In genomic region chr7:138116156-138116555, GRCh38 we compare ENCODE assay signal across 16 cellular contexts. TPM values are rescaled to one million over a fixed set of nuclear protein-coding genes. Genes with fewer than 3 reads are reported as not detected.
DNase-seq lines count a peak whose midpoint lies in the region; ATAC-seq and TF ChIP-seq lines count a peak whose summit lies in the region.
"Had no signal": no experiment of that assay in that cellular context is flagged by ENCODE, and none has a peak within 500 bp of the region (broad histone marks: within the 10 kb centered on the region; RNA-seq: fewer than 3 reads in every experiment).

No MANE protein-coding gene starts in this region.

- CTCF ChIA-PET in mammary epithelial cell (lab: Charles Lee; ENCODE audit: low non-redundant PET) = no interaction called here

- H3K9me3 Mint-ChIP-seq in stimulated activated naive CD8-positive, alpha-beta T cell treated with anti-CD3 and anti-CD28 coated beads, Interleukin-15, amount 100 ng/mL, for 72 hours = no peaks in the 10 kb centered on the region
- H3K9me3 Mint-ChIP-seq: activated CD8-positive, alpha-beta T cell treated with anti-CD3 and anti-CD28 coated beads for 36 hours; CD4-positive, alpha-beta T cell had no signal

- H3K27ac ChIP-seq in mammary epithelial cell (ENCODE audit: insufficient read depth, low read depth, low read length) (no peak overlapping the region), mesenchymal stem cell (ENCODE audit: low read length, poor library complexity, severe bottlenecking) (peak overlapping the region; percentile 26), left ventricle myocardium inferior (replicated peaks) (no peak overlapping the region)
- H3K27ac ChIP-seq: cardiac muscle cell, right atrium auricular region had no signal

- no peak overlapping the region for H2BK5ac ChIP-seq in mesenchymal stem cell (ENCODE audit: low read depth, low read length, poor library complexity, severe bottlenecking)

- H3K4me3 ChIP-seq in mammary epithelial cell (replicated peaks in 1 of 3; ENCODE audit: insufficient read depth in 1 of 3, low read depth in 2 of 3, low read length in 3 of 3) (no peak overlapping the region), mesenchymal stem cell (ENCODE audit: insufficient read depth in 1 of 2, low read depth in 1 of 2, low read length in 2 of 2) (no peak overlapping the region), left ventricle myocardium inferior (no peak overlapping the region)
- H3K4me3 ChIP-seq: cardiac muscle cell, right atrium auricular region had no signal

- no peak overlapping the region for H3K18ac ChIP-seq in mesenchymal stem cell (ENCODE audit: low read depth in 1 of 2, low read length in 2 of 2)

- no peak overlapping the region for H3K4ac ChIP-seq in mesenchymal stem cell (ENCODE audit: low read depth in 1 of 2, low read length in 2 of 2)

- in situ Hi-C loops in mammary epithelial cell (cut with MboI; ENCODE audit: low sequenced_read_pairs in 2 of 2) = no loop called here

- intact Hi-C loops in mammary epithelial cell (cut with micrococcal nuclease) = no loop called here
- intact Hi-C loops in left ventricle myocardium inferior (cut with micrococcal nuclease) = no loop called here

- H3K9me3 ChIP-seq in mammary epithelial cell (replicated peaks; ENCODE audit: insufficient read depth, low read length) = no peaks in the 10 kb centered on the region
- no peaks in the 10 kb centered on the region for H3K9me3 ChIP-seq in mesenchymal stem cell (ENCODE audit: control insufficient read depth, low read length)
- no peaks in the 10 kb centered on the region for H3K9me3 ChIP-seq in left ventricle myocardium inferior (replicated peaks)
- H3K9me3 ChIP-seq: right atrium auricular region had no signal

- no peaks in the 10 kb centered on the region for H3K79me2 ChIP-seq in mammary epithelial cell (ENCODE audit: insufficient read depth, low read length)

- H3K4me1 ChIP-seq in mammary epithelial cell (ENCODE audit: insufficient read depth, low read length) (no peaks in the 10 kb centered on the region), mesenchymal stem cell (ENCODE audit: control insufficient read depth, insufficient read depth, low read depth, low read length) (peaks cover 3% of the 10 kb centered on the region), left ventricle myocardium inferior (no peaks in the 10 kb centered on the region)
- H3K4me1 ChIP-seq: right atrium auricular region had no signal

- peak; percentile 65 for DNase-seq in Daoy (ENCODE audit: low read depth)
- peak; percentile 86 for DNase-seq in M059J (ENCODE audit: low read depth)
- DNase-seq in mammary epithelial cell = peak; percentile 69
- DNase-seq in mesenchymal stem cell = peak; percentile 72
- no peak for DNase-seq in left ventricle myocardium inferior
- DNase-seq in stimulated activated naive CD8-positive, alpha-beta T cell treated with anti-CD3 and anti-CD28 coated beads, Interleukin-15, amount 100 ng/mL, for 72 hours = no peak
- DNase-seq in stimulated activated naive CD4-positive, alpha-beta T cell (lab: John Stamatoyannopoulos, UW) = no peak
- no peak for DNase-seq in activated CD8-positive, alpha-beta memory T cell treated with anti-CD3 and anti-CD28 coated beads, Interleukin-2, amount 50 U/mL, for 48 hours
- DNase-seq: activated CD8-positive, alpha-beta T cell treated with anti-CD3 and anti-CD28 coated beads for 36 hours; activated effector memory CD4-positive, alpha-beta T cell treated with Interleukin-2 at 50 U/mL for 16 hours; CD4-positive, alpha-beta T cell; NCI-H345 had no signal

- no peaks in the 10 kb centered on the region for H3K4me1 Mint-ChIP-seq in stimulated activated naive CD8-positive, alpha-beta T cell treated with anti-CD3 and anti-CD28 coated beads, Interleukin-15, amount 100 ng/mL, for 72 hours

- no peaks in the 10 kb centered on the region for H3K79me1 ChIP-seq in mesenchymal stem cell (replicated peaks; ENCODE audit: low read length, poor library complexity, severe bottlenecking)

- H3K23ac ChIP-seq in mesenchymal stem cell (ENCODE audit: low read length in 2 of 2) = no peak overlapping the region

- no peak overlapping the region for H4K91ac ChIP-seq in mesenchymal stem cell (ENCODE audit: low read length)

- no TSS peak for BruUV-seq in mammary epithelial cell (replicated peaks; lab: Mats Ljungman, UMichigan)

- no CpG with 5 or more reads among the region's 1 CpG for WGBS in mammary epithelial cell (ENCODE audit: low coverage, missing lambda C conversion rate)
- WGBS in mesenchymal stem cell = 10% methylated on average over 1 of the region's 1 CpG

- peaks cover 8% of the 10 kb centered on the region for H3K27me3 Mint-ChIP-seq in stimulated activated naive CD8-positive, alpha-beta T cell treated with anti-CD3 and anti-CD28 coated beads, Interleukin-15, amount 100 ng/mL, for 72 hours

- no peak overlapping the region for H3K27ac Mint-ChIP-seq in stimulated activated naive CD8-positive, alpha-beta T cell treated with anti-CD3 and anti-CD28 coated beads, Interleukin-15, amount 100 ng/mL, for 72 hours
- H3K27ac Mint-ChIP-seq: activated CD8-positive, alpha-beta T cell treated with anti-CD3 and anti-CD28 coated beads for 36 hours; CD4-positive, alpha-beta T cell had no signal

- dilution Hi-C loops in mammary epithelial cell (cut with HindIII; ENCODE audit: low sequenced_read_pairs) = no loop called here

- H3K4me2 ChIP-seq in mammary epithelial cell (ENCODE audit: insufficient read depth, low read depth, low read length) = no peak overlapping the region
- no peak overlapping the region for H3K4me2 ChIP-seq in mesenchymal stem cell (ENCODE audit: low read length, poor library complexity, severe bottlenecking)

- H3K14ac ChIP-seq in mesenchymal stem cell (ENCODE audit: low read length in 2 of 2) = no peak overlapping the region

- no peak for ATAC-seq in stimulated activated naive CD8-positive, alpha-beta T cell treated with anti-CD3 and anti-CD28 coated beads, Interleukin-15, amount 100 ng/mL, for 72 hours
- ATAC-seq: activated CD8-positive, alpha-beta T cell treated with anti-CD3 and anti-CD28 coated beads for 36 hours had no signal

- H2AFZ ChIP-seq in mammary epithelial cell (ENCODE audit: low read depth, low read length) (peak overlapping the region; percentile 53), mesenchymal stem cell (ENCODE audit: low read depth, low read length) (no peak overlapping the region)

- H3K27me3 ChIP-seq in mammary epithelial cell (ENCODE audit: insufficient read depth, low read length) (no peaks in the 10 kb centered on the region), mesenchymal stem cell (ENCODE audit: control insufficient read depth in 1 of 2, insufficient read depth in 1 of 2, low read length in 2 of 2) (no peaks in the 10 kb centered on the region), left ventricle myocardium inferior (ENCODE audit: low read depth) (no peaks in the 10 kb centered on the region)
- H3K27me3 ChIP-seq: cardiac muscle cell, right atrium auricular region had no signal

- H2BK15ac ChIP-seq in mesenchymal stem cell (ENCODE audit: low read depth, poor library complexity, severe bottlenecking) = no peak overlapping the region

- no peak overlapping the region for H4K8ac ChIP-seq in mesenchymal stem cell (ENCODE audit: low read length)

- H3K9ac ChIP-seq in mammary epithelial cell (ENCODE audit: insufficient read depth, low read length) (no peak overlapping the region), mesenchymal stem cell (ENCODE audit: low read length) (no peak overlapping the region)

- peak overlapping the region; percentile 11 for H2AK5ac ChIP-seq in mesenchymal stem cell (ENCODE audit: low read length, severe bottlenecking)

- TF ChIP-seq CTCF in mammary epithelial cell (conservative IDR thresholded peaks at IDR 0.05 in 1 of 2, IDR thresholded peaks at IDR 0.05 in 1 of 2; ENCODE audit: extremely low read depth in 1 of 2, insufficient read depth in 1 of 2, low read depth in 1 of 2, low read length in 2 of 2) = no peak
- TF ChIP-seq CTCF in left ventricle myocardium inferior (IDR thresholded peaks at IDR 0.05; ENCODE audit: borderline replicate concordance) = no peak

- no peak overlapping the region for H2BK12ac ChIP-seq in mesenchymal stem cell (ENCODE audit: low read length in 2 of 2)

- no peak overlapping the region for H3K4me3 Mint-ChIP-seq in stimulated activated naive CD8-positive, alpha-beta T cell treated with anti-CD3 and anti-CD28 coated beads, Interleukin-15, amount 100 ng/mL, for 72 hours
- H3K4me3 Mint-ChIP-seq: activated CD8-positive, alpha-beta T cell treated with anti-CD3 and anti-CD28 coated beads for 36 hours; CD4-positive, alpha-beta T cell had no signal

- H4K20me1 ChIP-seq in mammary epithelial cell (ENCODE audit: insufficient read depth, low read length) = no peaks in the 10 kb centered on the region

- H3K36me3 ChIP-seq in mammary epithelial cell (ENCODE audit: insufficient read depth, low read length) (no peaks in the 10 kb centered on the region), mesenchymal stem cell (ENCODE audit: control insufficient read depth in 1 of 2, insufficient read depth in 2 of 2, low read depth in 1 of 2, low read length in 2 of 2) (no peaks in the 10 kb centered on the region), left ventricle myocardium inferior (no peaks in the 10 kb centered on the region)
- H3K36me3 ChIP-seq: cardiac muscle cell, right atrium auricular region had no signal

- no peak overlapping the region for H2BK120ac ChIP-seq in mesenchymal stem cell (ENCODE audit: low read depth, low read length)

RNA-seq across cellular contexts. Expression of gene AKR1D1, which starts 39.9 kb away (rescaled TPM):
- not detected in 2 replicates for total RNA-seq in Daoy (2014; rRNA removed; shearing (Covaris generic))
- not detected in 2 replicates for total RNA-seq in M059J (2014; rRNA removed; shearing (Covaris generic))
- total RNA-seq in mammary epithelial cell (not detected), left ventricle myocardium inferior (not detected)
- polyA plus RNA-seq in mammary epithelial cell = not detected
- polyA minus RNA-seq in mammary epithelial cell = not detected
- polyA plus RNA-seq in mesenchymal stem cell (2013, experiment 1 of 2) = not detected
- not detected for polyA plus RNA-seq in mesenchymal stem cell (2013, experiment 2 of 2)
- total RNA-seq: activated CD8-positive, alpha-beta T cell treated with anti-CD3 and anti-CD28 coated beads for 36 hours; cardiac muscle cell; CD4-positive, alpha-beta T cell; OCI-LY7; right atrium auricular region; T-helper 2 cell treated with Interferon-gamma antibody and Interleukin-4, amounts not matched to agents 100 ng/mL and 5 ng/mL, for 36 hours had no signal

Comparison
In these comparisons a context has a peak if more than half of its experiments do, and no peak if none do; other contexts are left out.
1. DNase-seq: peak in Daoy (single experiment), M059J (single experiment), mammary epithelial cell (single experiment) and mesenchymal stem cell (single experiment); none in left ventricle myocardium inferior (single experiment), stimulated activated naive CD8-positive, alpha-beta T cell treated with anti-CD3 and anti-CD28 coated beads, Interleukin-15, amount 100 ng/mL, for 72 hours (0 of 2), stimulated activated naive CD4-positive, alpha-beta T cell (0 of 6) and activated CD8-positive, alpha-beta memory T cell treated with anti-CD3 and anti-CD28 coated beads, Interleukin-2, amount 50 U/mL, for 48 hours (single experiment).